Comparison of ENCODE assay signal across 16 cellular contexts in the genomic region with DNA sequence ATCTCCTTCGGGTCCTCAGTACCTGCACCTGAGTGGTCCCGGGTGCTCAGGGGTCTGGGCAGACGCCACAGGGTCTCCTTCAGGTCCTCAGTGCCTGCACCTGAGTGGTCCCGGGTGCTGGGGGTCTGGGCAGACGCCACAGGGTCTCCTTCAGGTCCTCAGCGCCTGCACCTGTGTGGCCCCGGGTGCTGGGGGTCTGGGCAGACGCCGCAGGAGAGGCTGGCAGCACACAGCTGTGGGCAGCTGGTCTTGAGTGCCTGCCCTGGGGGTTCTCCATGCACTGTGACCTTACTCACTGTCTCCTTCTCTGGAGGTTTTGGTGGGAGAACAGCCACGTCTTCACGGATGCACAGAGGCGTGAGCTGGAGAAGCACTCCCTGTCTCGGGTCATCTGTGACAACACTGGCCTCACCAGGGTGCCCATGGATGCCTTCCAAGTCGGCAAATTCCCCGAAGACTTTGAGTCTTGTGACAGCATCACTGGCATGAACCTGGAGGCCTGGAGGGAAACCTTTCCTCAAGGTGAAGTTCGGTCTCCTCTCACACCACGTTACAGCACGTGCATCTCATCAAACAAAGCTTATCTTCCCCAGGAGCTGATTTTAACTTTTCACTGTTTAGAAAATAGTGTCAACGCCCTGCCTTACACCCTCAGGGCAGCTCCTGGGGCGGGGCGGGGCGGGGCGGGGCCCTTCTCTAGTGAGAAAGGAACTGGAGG.
"Had no signal": no experiment of that assay in that cellular context is flagged by ENCODE, and none has a peak within 500 bp of the region (broad histone marks: within the 10 kb centered on the region; RNA-seq: fewer than 3 reads in every experiment).

No MANE protein-coding gene starts in this region.

- H3K36me3 Mint-ChIP-seq: activated naive CD4-positive, alpha-beta T cell treated with anti-CD3 and anti-CD28 coated beads, Interleukin-2, amount 10 ng/mL, durations not matched to agents 7 days and 5 days; naive thymus-derived CD8-positive, alpha-beta T cell had no signal

- H3K27ac Mint-ChIP-seq: activated naive CD4-positive, alpha-beta T cell treated with anti-CD3 and anti-CD28 coated beads, Interleukin-2, amount 10 ng/mL, durations not matched to agents 7 days and 5 days; activated T-helper 2 cell treated with anti-CD3 and anti-CD28 coated beads, Interferon-gamma antibody, Interleukin-2, Interleukin-4, amounts not matched to agents 10 μg/mL and 5 μg/mL and 100 μg/mL, durations not matched to agents 14 hours and 24 hours and 36 hours; naive thymus-derived CD8-positive, alpha-beta T cell; stimulated activated naive CD8-positive, alpha-beta T cell treated with anti-CD3 and anti-CD28 coated beads, Interleukin-15, amount 100 ng/mL, for 72 hours had no signal

- H3K9me3 Mint-ChIP-seq: activated naive CD4-positive, alpha-beta T cell treated with anti-CD3 and anti-CD28 coated beads, Interleukin-2, amount 10 ng/mL, durations not matched to agents 7 days and 5 days; activated T-helper 2 cell treated with anti-CD3 and anti-CD28 coated beads, Interferon-gamma antibody, Interleukin-2, Interleukin-4, amounts not matched to agents 10 μg/mL and 5 μg/mL and 100 μg/mL, durations not matched to agents 14 hours and 24 hours and 36 hours; naive thymus-derived CD8-positive, alpha-beta T cell; stimulated activated naive CD8-positive, alpha-beta T cell treated with anti-CD3 and anti-CD28 coated beads, Interleukin-15, amount 100 ng/mL, for 72 hours had no signal

- FAIRE-seq: astrocyte, colon, islet of Langerhans had no signal

- H3K27me3 Mint-ChIP-seq: naive thymus-derived CD8-positive, alpha-beta T cell; stimulated activated naive CD8-positive, alpha-beta T cell treated with anti-CD3 and anti-CD28 coated beads, Interleukin-15, amount 100 ng/mL, for 72 hours had no signal

- H3K27me3 ChIP-seq: gastroesophageal sphincter, neutrophil, testis had no signal

- H3K27ac ChIP-seq: gastroesophageal sphincter, neutrophil, testis had no signal

- DNase-seq: activated CD4-positive, alpha-beta T cell treated with anti-CD3 and anti-CD28 coated beads for 4 hours; activated CD8-positive, alpha-beta memory T cell treated with anti-CD3 and anti-CD28 coated beads for 24 hours; activated naive CD4-positive, alpha-beta T cell treated with anti-CD3 and anti-CD28 coated beads, Interleukin-2, amount 10 ng/mL, durations not matched to agents 7 days and 5 days; activated T-cell treated with anti-CD3 and anti-CD28 coated beads for 4 hours; naive thymus-derived CD8-positive, alpha-beta T cell; stimulated activated naive CD8-positive, alpha-beta T cell treated with anti-CD3 and anti-CD28 coated beads, Interleukin-15, amount 100 ng/mL, for 72 hours; T-helper 1 cell had no signal

- H3K36me3 ChIP-seq: gastroesophageal sphincter, neutrophil had no signal

- H3K4me1 Mint-ChIP-seq: activated naive CD4-positive, alpha-beta T cell treated with anti-CD3 and anti-CD28 coated beads, Interleukin-2, amount 10 ng/mL, durations not matched to agents 7 days and 5 days; stimulated activated naive CD8-positive, alpha-beta T cell treated with anti-CD3 and anti-CD28 coated beads, Interleukin-15, amount 100 ng/mL, for 72 hours had no signal

- H3K4me3 ChIP-seq: gastroesophageal sphincter, smooth muscle cell, testis had no signal

- ATAC-seq: gastroesophageal sphincter; naive thymus-derived CD8-positive, alpha-beta T cell; SK-N-SH treated with all-trans-retinoic acid at 6 μM for 48 hours; stimulated activated naive CD8-positive, alpha-beta T cell treated with anti-CD3 and anti-CD28 coated beads, Interleukin-15, amount 100 ng/mL, for 72 hours had no signal

- H3K9me3 ChIP-seq: gastroesophageal sphincter, neutrophil, testis had no signal

- H3K4me1 ChIP-seq: gastroesophageal sphincter, testis had no signal

- H3K4me3 Mint-ChIP-seq: activated naive CD4-positive, alpha-beta T cell treated with anti-CD3 and anti-CD28 coated beads, Interleukin-2, amount 10 ng/mL, durations not matched to agents 7 days and 5 days; naive thymus-derived CD8-positive, alpha-beta T cell; stimulated activated naive CD8-positive, alpha-beta T cell treated with anti-CD3 and anti-CD28 coated beads, Interleukin-15, amount 100 ng/mL, for 72 hours had no signal
